ENCODE assay signal across 8 cellular contexts in genomic region chr13:50910483-50910805, GRCh38. TPM values are rescaled to one million over a fixed set of nuclear protein-coding genes. Genes with fewer than 3 reads are reported as not detected.
DNase-seq lines count a peak whose midpoint lies in the region; ATAC-seq, FAIRE-seq and TF ChIP-seq lines count a peak whose summit lies in the region.

No MANE protein-coding gene starts in this region.

- no peak for FAIRE-seq in pancreas (lab: Jason Lieb, UNC)

- H3K27me3 ChIP-seq in heart left ventricle (no peaks in the 10 kb centered on the region), pancreas (no peaks in the 10 kb centered on the region)

- TF ChIP-seq POLR2A in heart left ventricle (IDR thresholded peaks at IDR 0.05), result no peak

- intact Hi-C loops in activated T-helper 2 cell treated with anti-CD3 and anti-CD28 coated beads, Interferon-gamma antibody, Interleukin-2, Interleukin-4, amounts not matched to agents 10 μg/mL and 5 μg/mL and 100 μg/mL, durations not matched to agents 14 hours and 24 hours and 36 hours (cut with micrococcal nuclease), result loop anchor here (2.0 to 10.0 kb wide), 8 partner anchors 196 to 1116 kb away; partner anchors contain the start of genes KPNA3 and SPRYD7
- intact Hi-C loops in heart left ventricle (cut with DNase I) (loop anchor here in 9 of 10 donors (2.0 to 10.0 kb wide), 21 partner anchors 103 to 1246 kb away; partner anchors contain the start of gene TRIM13 (in 2 of the 9)), pancreas (cut with DNase I) (no loop called here)

- H3K36me3 Mint-ChIP-seq in activated T-helper 2 cell treated with anti-CD3 and anti-CD28 coated beads, Interferon-gamma antibody, Interleukin-2, Interleukin-4, amounts not matched to agents 10 μg/mL and 5 μg/mL and 100 μg/mL, durations not matched to agents 14 hours and 24 hours and 36 hours (ENCODE audit: low read depth), result peaks cover 15% of the 10 kb centered on the region

- H3K9me3 ChIP-seq in heart left ventricle (no peaks in the 10 kb centered on the region), pancreas (no peaks in the 10 kb centered on the region)

- ATAC-seq in heart left ventricle, result peak; percentile 36 to 55 (median 47)
- ATAC-seq in pancreas, result peak; percentile 50 to 67 (median 58)

- peak overlapping the region; percentile 70 for H3K4me3 ChIP-seq in GM08714 (ENCODE audit: low read length)
- H3K4me3 ChIP-seq in heart left ventricle, result peak overlapping the region; percentile 70 to 88 (median 78)
- peak overlapping the region; percentile 60 to 87 (median 69) for H3K4me3 ChIP-seq in pancreas

- H3K27ac ChIP-seq in heart left ventricle (peak overlapping the region; percentile 76 to 93 (median 86)), pancreas (peak overlapping the region; percentile 75 to 94 (median 92))

- H3K27me3 Mint-ChIP-seq in activated T-helper 2 cell treated with anti-CD3 and anti-CD28 coated beads, Interferon-gamma antibody, Interleukin-2, Interleukin-4, amounts not matched to agents 10 μg/mL and 5 μg/mL and 100 μg/mL, durations not matched to agents 14 hours and 24 hours and 36 hours (ENCODE audit: low read depth), result no peaks in the 10 kb centered on the region

- WGBS in heart left ventricle, 4 donors, result 0 to 2% (median 1%) methylated on average over 13 of the region's 13 CpGs
- WGBS in pancreas, 2 donors, result 1 to 2% methylated on average over 13 of the region's 13 CpGs

- peaks cover 48% of the 10 kb centered on the region for H3K4me1 Mint-ChIP-seq in activated T-helper 2 cell treated with anti-CD3 and anti-CD28 coated beads, Interferon-gamma antibody, Interleukin-2, Interleukin-4, amounts not matched to agents 10 μg/mL and 5 μg/mL and 100 μg/mL, durations not matched to agents 14 hours and 24 hours and 36 hours (ENCODE audit: low read depth)

- H3K9me3 Mint-ChIP-seq in activated T-helper 2 cell treated with anti-CD3 and anti-CD28 coated beads, Interferon-gamma antibody, Interleukin-2, Interleukin-4, amounts not matched to agents 10 μg/mL and 5 μg/mL and 100 μg/mL, durations not matched to agents 14 hours and 24 hours and 36 hours, result no peaks in the 10 kb centered on the region

- H3K27ac Mint-ChIP-seq in activated T-helper 2 cell treated with anti-CD3 and anti-CD28 coated beads, Interferon-gamma antibody, Interleukin-2, Interleukin-4, amounts not matched to agents 10 μg/mL and 5 μg/mL and 100 μg/mL, durations not matched to agents 14 hours and 24 hours and 36 hours, result peak overlapping the region; percentile 97

- H3K4me3 Mint-ChIP-seq in activated T-helper 2 cell treated with anti-CD3 and anti-CD28 coated beads, Interferon-gamma antibody, Interleukin-2, Interleukin-4, amounts not matched to agents 10 μg/mL and 5 μg/mL and 100 μg/mL, durations not matched to agents 14 hours and 24 hours and 36 hours (ENCODE audit: low read depth), result peak overlapping the region; percentile 93

- DNase-seq in A172 (ENCODE audit: low spot score) (peak; percentile 5), M059J (ENCODE audit: low read depth) (peak; percentile 65), heart left ventricle (peak in 3 of 5 donors; percentile 41 to 60 (median 43)), pancreas (peak in 3 of 6 donors; percentile 30 to 67 (median 55)), epidermal melanocyte (ENCODE audit: insufficient read length, low spot score) (no peak), UCSD-AML1 (lab: John Stamatoyannopoulos, UW; ENCODE audit: unreplicated experiment) (no peak)
- DNase-seq in activated T-helper 2 cell treated with anti-CD3 and anti-CD28 coated beads, Interferon-gamma antibody, Interleukin-2, Interleukin-4, amounts not matched to agents 10 μg/mL and 5 μg/mL and 100 μg/mL, durations not matched to agents 14 hours and 24 hours and 36 hours (ENCODE audit: low spot score), result no peak

- H3K36me3 ChIP-seq in heart left ventricle (no peaks in the 10 kb centered on the region), pancreas (no peaks in the 10 kb centered on the region)

- H3K4me1 ChIP-seq in heart left ventricle (peaks cover 0 to 53% (median 33%) of the 10 kb centered on the region in 12 donors), pancreas (peaks cover 0 to 17% (median 16%) of the 10 kb centered on the region in 3 donors)

- TF ChIP-seq CTCF in heart left ventricle (IDR thresholded peaks at IDR 0.05) (peak in 1 of 12 donors; percentile 3), pancreas (IDR thresholded peaks at IDR 0.05) (no peak)

RNA-seq across cellular contexts. Expression of gene RNASEH2B, which starts 0.9 kb away (rescaled TPM):
- 24.3 and 44.2 TPM in 2 replicates for total RNA-seq in A172 (2014; rRNA removed; shearing (Covaris generic))
- total RNA-seq in M059J (2014; rRNA removed; shearing (Covaris generic)), result 65.5 and 97.8 TPM in 2 replicates
- total RNA-seq in activated T-helper 2 cell treated with anti-CD3 and anti-CD28 coated beads, Interferon-gamma antibody, Interleukin-2, Interleukin-4, amounts not matched to agents 10 μg/mL and 5 μg/mL and 100 μg/mL, durations not matched to agents 14 hours and 24 hours and 36 hours, result 68.9 and 71.7 TPM in 2 replicates
- total RNA-seq in heart left ventricle, result 10 to 100 TPM; 22.7 to 53.1 (median 43.4) TPM
- polyA plus RNA-seq in heart left ventricle, result 10 to 100 TPM; 28.5 to 61.9 TPM
- 10 to 100 TPM; 19.0 to 24.8 (median 22.4) TPM for total RNA-seq in pancreas
- polyA plus RNA-seq in pancreas, result 10 to 100 TPM; 24.8 to 41.6 TPM

Comparison
In these comparisons a context has a peak if more than half of its experiments do, and no peak if none do; other contexts are left out.
1. DNase-seq: peak in A172 (single experiment), M059J (single experiment) and heart left ventricle (3 of 5); none in activated T-helper 2 cell treated with anti-CD3 and anti-CD28 coated beads, Interferon-gamma antibody, Interleukin-2, Interleukin-4, amounts not matched to agents 10 μg/mL and 5 μg/mL and 100 μg/mL, durations not matched to agents 14 hours and 24 hours and 36 hours (single experiment), epidermal melanocyte (single experiment) and UCSD-AML1 (single experiment).
2. intact Hi-C loops: an anchor here in activated T-helper 2 cell treated with anti-CD3 and anti-CD28 coated beads, Interferon-gamma antibody, Interleukin-2, Interleukin-4, amounts not matched to agents 10 μg/mL and 5 μg/mL and 100 μg/mL, durations not matched to agents 14 hours and 24 hours and 36 hours (2.0 to 10.0 kb wide) and heart left ventricle (2.0 to 10.0 kb wide); none called in pancreas.
3. Peak in every context shown above with its lines, with median percentiles within 50 percentile points of each other: H3K4me3 ChIP-seq.